In genomic region chr22:46983046-46983445, GRCh38 we compare ENCODE assay signal across 23 cellular contexts.
"Had no signal": no experiment of that assay in that cellular context is flagged by ENCODE, and none has a peak within 500 bp of the region (broad histone marks: within the 10 kb centered on the region; RNA-seq: fewer than 3 reads in every experiment).

No MANE protein-coding gene starts in this region.

- H3K27me3 ChIP-seq: gastrocnemius medialis, neutrophil, right lobe of liver, stomach, thyroid gland had no signal

- H3K9me3 Mint-ChIP-seq: effector memory CD8-positive, alpha-beta T cell; memory B cell; naive B cell had no signal

- H3K4me1 Mint-ChIP-seq: nephron had no signal

- H3K79me2 ChIP-seq: parathyroid adenoma had no signal

- H3K9me3 ChIP-seq: gastrocnemius medialis, neutrophil, right lobe of liver, stomach, thyroid gland had no signal

- H3K27ac Mint-ChIP-seq: memory B cell, nephron, progenitor cell of endocrine pancreas had no signal

- DNase-seq: effector memory CD8-positive, alpha-beta T cell; gastrocnemius medialis; head of caudate nucleus; kidney; naive B cell; right lobe of liver; stimulated activated CD4-positive, alpha-beta T cell treated with anti-CD3 and anti-CD28 coated beads, Interleukin-12 subunit alpha, Interleukin-12 subunit beta, amount 100 ng/mL, for 4 hours; stimulated activated CD4-positive, alpha-beta T cell treated with anti-CD3 and anti-CD28 coated beads, Interleukin-1b, Interleukin-23, amount 100 ng/mL, for 48 hours; stimulated activated CD4-positive, alpha-beta T cell treated with anti-CD3 and anti-CD28 coated beads, Interleukin-4, amount 100 ng/mL, for 1 hour; stimulated activated CD8-positive, alpha-beta memory T cell treated with anti-CD3 and anti-CD28 coated beads, Interleukin-4, amount 100 ng/mL, for 48 hours; stimulated activated naive CD4-positive, alpha-beta T cell treated with Interleukin-2 at 50 U/mL for 16 hours; stomach; trophoblast cell had no signal

- H3K4me3 ChIP-seq: coronary artery, gastrocnemius medialis, lung, right lobe of liver, smooth muscle cell, stomach, thyroid gland had no signal

- H3K36me3 ChIP-seq: gastrocnemius medialis, thyroid gland had no signal

- H3K4me2 ChIP-seq: smooth muscle cell had no signal

- ATAC-seq: effector memory CD8-positive, alpha-beta T cell; gastrocnemius medialis; left lobe of liver; right lobe of liver had no signal

- H3K27ac ChIP-seq: coronary artery, gastrocnemius medialis, neutrophil, parathyroid adenoma, right lobe of liver, stomach had no signal

- H3K4me1 ChIP-seq: gastrocnemius medialis, parathyroid adenoma, right lobe of liver, thyroid gland had no signal

- H3K4me3 Mint-ChIP-seq: effector memory CD8-positive, alpha-beta T cell; memory B cell; naive B cell; nephron had no signal

- H3K27me3 Mint-ChIP-seq: effector memory CD8-positive, alpha-beta T cell; memory B cell; naive B cell; progenitor cell of endocrine pancreas had no signal

- H2AFZ ChIP-seq: parathyroid adenoma had no signal
